In the genomic region with DNA sequence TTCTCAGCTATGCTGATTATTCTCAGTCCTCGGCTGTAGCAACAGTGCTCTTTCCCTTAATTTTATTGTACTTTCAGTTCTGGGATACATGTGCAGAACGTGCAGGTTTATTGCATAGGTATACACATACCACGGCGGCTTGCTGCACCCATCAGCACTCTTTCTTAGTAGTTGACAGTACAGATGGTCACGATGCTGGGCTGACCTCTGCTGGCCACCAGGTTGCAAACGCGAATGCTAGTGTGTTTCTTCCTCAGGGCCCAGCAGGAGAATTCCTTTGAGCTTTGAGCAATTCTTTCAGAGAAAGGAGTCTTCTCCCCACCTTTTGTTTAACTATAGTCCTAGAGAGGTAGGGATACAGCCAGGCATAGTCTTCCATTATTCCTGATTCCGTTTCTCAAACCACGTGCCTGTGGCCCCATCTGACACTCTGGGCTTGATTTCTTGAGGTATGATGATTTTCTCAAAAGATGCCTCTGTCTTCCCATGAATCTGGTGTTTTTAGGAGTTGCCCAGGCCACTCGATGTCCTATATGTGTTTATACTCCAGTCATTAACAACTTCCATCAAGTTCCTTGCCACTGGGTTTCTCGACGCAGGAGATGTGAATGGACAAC, we compare ENCODE assay signal across 9 cellular contexts. TPM values are rescaled to one million over a fixed set of nuclear protein-coding genes. Genes with fewer than 3 reads are reported as not detected.
DNase-seq lines count a peak whose midpoint lies in the region; ATAC-seq, FAIRE-seq and TF ChIP-seq lines count a peak whose summit lies in the region.
"Had no signal": no experiment of that assay in that cellular context is flagged by ENCODE, and none has a peak within 500 bp of the region (broad histone marks: within the 10 kb centered on the region; RNA-seq: fewer than 3 reads in every experiment).

No MANE protein-coding gene starts in this region.

- peaks cover 0 to 12% (median 0%) of the 10 kb centered on the region in 3 donors for H3K9me3 Mint-ChIP-seq in T-cell
- no peaks in the 10 kb centered on the region for H3K9me3 Mint-ChIP-seq in activated CD4-positive, alpha-beta T cell treated with anti-CD3 and anti-CD28 coated beads, Interleukin-2, amount 10 ng/mL, durations not matched to agents 24 days and 14 days

- H3K4me2 ChIP-seq in Loucy (ENCODE audit: low read depth, low read length, poor library complexity, severe bottlenecking), result no peak overlapping the region

- no peaks in the 10 kb centered on the region for H3K27me3 Mint-ChIP-seq in T-cell
- no peaks in the 10 kb centered on the region for H3K27me3 Mint-ChIP-seq in activated CD4-positive, alpha-beta T cell treated with anti-CD3 and anti-CD28 coated beads, Interleukin-2, amount 10 ng/mL, durations not matched to agents 24 days and 14 days

- TF ChIP-seq POLR2A in adrenal gland (IDR thresholded peaks at IDR 0.05), result no peak

- no peaks in the 10 kb centered on the region for H3K79me2 ChIP-seq in Loucy (ENCODE audit: insufficient read depth, low read length)

- no peak overlapping the region for H3K27ac Mint-ChIP-seq in T-cell
- no peak overlapping the region for H3K27ac Mint-ChIP-seq in activated CD4-positive, alpha-beta T cell treated with anti-CD3 and anti-CD28 coated beads, Interleukin-2, amount 10 ng/mL, durations not matched to agents 24 days and 14 days

- H3K4me3 Mint-ChIP-seq in T-cell, result no peak overlapping the region
- H3K4me3 Mint-ChIP-seq in activated CD4-positive, alpha-beta T cell treated with anti-CD3 and anti-CD28 coated beads, Interleukin-2, amount 10 ng/mL, durations not matched to agents 24 days and 14 days, result no peak overlapping the region

- H3K4me1 ChIP-seq in Loucy (ENCODE audit: insufficient read depth, low read length, poor library complexity, severe bottlenecking), result no peaks in the 10 kb centered on the region
- no peaks in the 10 kb centered on the region for H3K4me1 ChIP-seq in adrenal gland (replicated peaks in 1 of 2)

- no peaks in the 10 kb centered on the region for H4K20me1 ChIP-seq in Loucy (ENCODE audit: insufficient read depth, low read length, poor library complexity, severe bottlenecking)

- 35 to 49% (median 36%) methylated on average over 10 to 12 of the region's 12 CpGs for WGBS in adrenal gland, 4 donors

- no peak overlapping the region for H2AFZ ChIP-seq in Loucy (ENCODE audit: low read length)

- FAIRE-seq in D721Med (lab: Jason Lieb, UNC), result no peak
- FAIRE-seq: colon had no signal

- POLR2A ChIA-PET in T-cell (lab: Charles Lee), result no interaction called here

- CTCF ChIA-PET in T-cell (lab: Charles Lee), result no interaction called here

- H3K36me3 ChIP-seq in Loucy (ENCODE audit: insufficient read depth, low read length) (no peaks in the 10 kb centered on the region), adrenal gland (replicated peaks in 1 of 2) (no peaks in the 10 kb centered on the region)

- H3K36me3 Mint-ChIP-seq in T-cell, result no peaks in the 10 kb centered on the region
- no peaks in the 10 kb centered on the region for H3K36me3 Mint-ChIP-seq in activated CD4-positive, alpha-beta T cell treated with anti-CD3 and anti-CD28 coated beads, Interleukin-2, amount 10 ng/mL, durations not matched to agents 24 days and 14 days (ENCODE audit: low read depth)

- H3K9me2 ChIP-seq in Loucy (replicated peaks; ENCODE audit: low read depth, low read length), result no peaks in the 10 kb centered on the region

- no peaks in the 10 kb centered on the region for H3K4me1 Mint-ChIP-seq in T-cell
- H3K4me1 Mint-ChIP-seq in activated CD4-positive, alpha-beta T cell treated with anti-CD3 and anti-CD28 coated beads, Interleukin-2, amount 10 ng/mL, durations not matched to agents 24 days and 14 days, result no peaks in the 10 kb centered on the region

- no peaks in the 10 kb centered on the region for H3F3A ChIP-seq in Loucy (ENCODE audit: low read depth)

- no peak overlapping the region for H3K4me3 ChIP-seq in Loucy (ENCODE audit: low read length, poor library complexity, severe bottlenecking)
- H3K4me3 ChIP-seq in adrenal gland, result no peak overlapping the region

- H3K27me3 ChIP-seq in Loucy (ENCODE audit: insufficient read depth, low read length, poor library complexity, severe bottlenecking), result no peaks in the 10 kb centered on the region
- no peaks in the 10 kb centered on the region for H3K27me3 ChIP-seq in adrenal gland

- no peak overlapping the region for H3K9ac ChIP-seq in Loucy (ENCODE audit: low read depth, low read length, poor library complexity, severe bottlenecking)

- ATAC-seq in T-cell (replicated peaks in 1 of 4) (no peak), GM19324 (IDR thresholded peaks at IDR 0.05; ENCODE audit: low FRiP score, unreplicated experiment) (no peak)

- no peak overlapping the region for H3K27ac ChIP-seq in adrenal gland

- H3K9me3 ChIP-seq in Loucy (ENCODE audit: insufficient read depth, low read depth, low read length) (no peaks in the 10 kb centered on the region), adrenal gland (replicated peaks in 1 of 3) (no peaks in the 10 kb centered on the region)

- intact Hi-C loops in adrenal gland (cut with DNase I), result loop anchor here in 1 of 2 donors (5.0 kb wide), 1 partner anchor 578 kb away; no protein-coding TSS in a partner anchor
- intact Hi-C loops in activated CD4-positive, alpha-beta T cell treated with anti-CD3 and anti-CD28 coated beads, Interleukin-2, amount 10 ng/mL, durations not matched to agents 24 days and 14 days (cut with micrococcal nuclease), result loop anchor here (10.0 kb wide), 1 partner anchor 581 kb away; no protein-coding TSS in a partner anchor

- TF ChIP-seq CTCF in D721Med (IDR thresholded peaks at IDR 0.05; ENCODE audit: insufficient read depth, missing control alignments) (peak; percentile 30), Loucy (conservative IDR thresholded peaks at IDR 0.05; ENCODE audit: low read length) (peak; percentile 36), adrenal gland (IDR thresholded peaks at IDR 0.05) (peak in 5 of 6 experiments; percentile 22 to 57 (median 51))

- DNase-seq in D721Med (ENCODE audit: insufficient read length, low spot score) (no peak), adrenal gland (peak; percentile 19 to 76 (median 47)), kidney glomerular epithelial cell (lab: John Stamatoyannopoulos, UW) (peak; percentile 37), T-cell (no peak), GM19240 (ENCODE audit: insufficient read length, low spot score) (no peak)
- no peak for DNase-seq in activated CD4-positive, alpha-beta T cell treated with anti-CD3 and anti-CD28 coated beads, Interleukin-2, amount 10 ng/mL, durations not matched to agents 24 days and 14 days

RNA-seq across cellular contexts. Expression of gene CDC14C, which starts 48.9 kb away (rescaled TPM):
- total RNA-seq in adrenal gland (not detected), T-cell (not detected)
- polyA plus RNA-seq in adrenal gland, result not detected
- not detected in 2 replicates for total RNA-seq in activated CD4-positive, alpha-beta T cell treated with anti-CD3 and anti-CD28 coated beads, Interleukin-2, amount 10 ng/mL, durations not matched to agents 24 days and 14 days

Comparison
In these comparisons a context has a peak if more than half of its experiments do, and no peak if none do; other contexts are left out.
1. DNase-seq: peak in adrenal gland (7 of 7) and kidney glomerular epithelial cell (single experiment); none in D721Med (single experiment), T-cell (0 of 34), GM19240 (single experiment) and activated CD4-positive, alpha-beta T cell treated with anti-CD3 and anti-CD28 coated beads, Interleukin-2, amount 10 ng/mL, durations not matched to agents 24 days and 14 days (single experiment).
2. Peak in every context shown above with its lines, with median percentiles within 50 percentile points of each other: CTCF ChIP-seq.